In genomic region chr7:79046061-79046460, GRCh38 we compare ENCODE assay signal across 17 cellular contexts.
"Had no signal": no experiment of that assay in that cellular context is flagged by ENCODE, and none has a peak within 500 bp of the region (broad histone marks: within the 10 kb centered on the region; RNA-seq: fewer than 3 reads in every experiment).

No MANE protein-coding gene starts in this region.

- H3K4me3 ChIP-seq: dorsolateral prefrontal cortex, mucosa of descending colon, ovary, right atrium auricular region, smooth muscle cell, suprapubic skin, thyroid gland had no signal

- FAIRE-seq: urothelium cell line had no signal

- H3K27me3 ChIP-seq: dorsolateral prefrontal cortex, ovary, right atrium auricular region, suprapubic skin, thyroid gland had no signal

- H3K4me3 Mint-ChIP-seq: natural killer cell, neural crest cell, type B pancreatic cell had no signal

- H3K9me3 Mint-ChIP-seq: neural crest cell, type B pancreatic cell had no signal

- H3K4me1 ChIP-seq: right atrium auricular region, suprapubic skin had no signal

- H3K9me3 ChIP-seq: mucosa of descending colon, ovary, right atrium auricular region, thyroid gland had no signal

- DNase-seq: cortex of kidney; dorsolateral prefrontal cortex; effector CD8-positive, alpha-beta T cell; foreskin fibroblast; mucosa of descending colon; natural killer cell; nucleus accumbens; ovary; stimulated activated CD4-positive, alpha-beta T cell treated with anti-CD3 and anti-CD28 coated beads, Interleukin-2, amount 100 ng/mL, for 48 hours; stimulated activated naive CD4-positive, alpha-beta T cell treated with Interleukin-2 at 50 U/mL for 16 hours; thyroid gland had no signal

- H3K36me3 Mint-ChIP-seq: natural killer cell, type B pancreatic cell had no signal

- H3K36me3 ChIP-seq: ovary, right atrium auricular region, suprapubic skin, thyroid gland had no signal

- ATAC-seq: mucosa of descending colon, natural killer cell had no signal

- H3K4me1 Mint-ChIP-seq: natural killer cell had no signal

- H3K27ac Mint-ChIP-seq: natural killer cell, type B pancreatic cell had no signal

- H3K27ac ChIP-seq: dorsolateral prefrontal cortex, ovary, right atrium auricular region, suprapubic skin, thyroid gland had no signal

- H3K27me3 Mint-ChIP-seq: type B pancreatic cell had no signal
